Comparison of ENCODE assay signal across 1 cellular context in genomic region chr17:28339431-28339830, GRCh38.
TF ChIP-seq lines count a peak whose summit lies in the region.

No MANE protein-coding gene starts in this region.

TF ChIP-seq in IMR-90, 13 proteins besides CTCF, POLR2A, EP300 and RAD21:
- TF ChIP-seq FOS (IDR thresholded peaks at IDR 0.05; ENCODE audit: low read depth, low read length) (no peak), MAFK (IDR thresholded peaks at IDR 0.05; ENCODE audit: low read depth, low read length) (no peak), RFX5 (IDR thresholded peaks at IDR 0.05; ENCODE audit: low read depth, low read length) (no peak), NFE2L2 (IDR thresholded peaks at IDR 0.05; ENCODE audit: low read depth, low read length) (no peak), MAZ (IDR thresholded peaks at IDR 0.05; ENCODE audit: borderline replicate concordance, low read depth, low read length) (no peak), CHD1 (IDR thresholded peaks at IDR 0.05; ENCODE audit: low read depth, low read length) (no peak), BHLHE40 (IDR thresholded peaks at IDR 0.05; ENCODE audit: low read depth, low read length) (no peak)
